ENCODE assay signal across 20 cellular contexts in the genomic region with DNA sequence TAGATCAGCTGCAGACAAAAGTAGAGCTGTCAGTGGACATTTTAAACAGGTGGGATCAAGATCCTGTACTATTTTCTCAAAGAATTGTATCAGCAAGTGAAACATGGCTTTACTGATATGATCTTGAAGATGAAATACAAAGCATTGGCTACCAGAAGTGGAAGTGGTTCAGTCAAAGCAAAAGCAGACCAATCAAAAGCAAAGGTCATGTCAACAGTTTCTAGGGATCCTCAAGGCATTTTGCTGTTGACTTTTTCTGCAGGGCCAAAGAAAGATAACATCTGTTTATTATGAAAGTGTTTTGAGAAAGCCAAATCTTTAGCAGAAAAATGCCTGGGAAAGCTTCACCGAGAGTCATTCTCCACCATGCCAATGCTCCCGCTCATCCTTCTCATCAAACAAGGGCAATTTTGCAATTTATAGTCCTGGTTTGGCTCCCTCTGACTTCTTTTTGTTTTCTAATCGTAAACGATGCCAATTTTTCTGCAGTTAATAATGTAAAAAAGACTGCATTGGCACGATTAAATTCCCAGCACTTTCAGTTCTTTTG.
DNase-seq lines count a peak whose midpoint lies in the region; ATAC-seq, FAIRE-seq and TF ChIP-seq lines count a peak whose summit lies in the region.
"Had no signal": no experiment of that assay in that cellular context is flagged by ENCODE, and none has a peak within 500 bp of the region (broad histone marks: within the 10 kb centered on the region; RNA-seq: fewer than 3 reads in every experiment).

No MANE protein-coding gene starts in this region.

- no peak overlapping the region for H3K14ac ChIP-seq in H1 (ENCODE audit: insufficient read length)

- no peak for ATAC-seq in HepG2
- no peak for ATAC-seq in stimulated activated naive CD8-positive, alpha-beta T cell treated with anti-CD3 and anti-CD28 coated beads, Interleukin-15, Interleukin-2, amounts not matched to agents 100 U/mL and 50 U/mL, for 24 hours
- ATAC-seq: HCT116, K562, PC-3 had no signal

- H3K23ac ChIP-seq in H1 (ENCODE audit: insufficient read length) = no peak overlapping the region

- TF ChIP-seq CTCF in H1 (IDR thresholded peaks at IDR 0.05; ENCODE audit: control extremely low read depth in 1 of 3, insufficient read depth in 1 of 3, low read depth in 1 of 3, low read length in 3 of 3) (no peak), HepG2 (CRISPR knock-in tag; IDR thresholded peaks at IDR 0.05) (no peak), GM10266 (IDR thresholded peaks at IDR 0.05; ENCODE audit: control insufficient read depth, insufficient read depth, low read depth, missing control alignments) (no peak)

- H2BK15ac ChIP-seq in H1 (ENCODE audit: low read length) = no peak overlapping the region

- H4K5ac ChIP-seq in H1 (ENCODE audit: insufficient read length, low read depth, low read length) = no peak overlapping the region

- no peak overlapping the region for H2AK5ac ChIP-seq in H1 (ENCODE audit: low read depth, low read length)

- no peak overlapping the region for H4K8ac ChIP-seq in H1 (ENCODE audit: extremely low read depth, insufficient read depth, low read length)

- H4K91ac ChIP-seq in H1 (replicated peaks; ENCODE audit: insufficient read length, low read length) = no peak overlapping the region

- H3K4me1 ChIP-seq in H1 (replicated peaks in 1 of 4; ENCODE audit: control insufficient read depth in 3 of 4, insufficient read depth in 4 of 4, low read length in 3 of 4) (peaks cover 0 to 3% (median 0%) of the 10 kb centered on the region in 4 experiments; a peak in 1 of 7 replicates), HepG2 (ENCODE audit: insufficient read depth, low read length) (peaks cover 33% of the 10 kb centered on the region)
- H3K4me1 ChIP-seq: BE2C, Caco-2 had no signal

- 0 out of 2 replicates have a peak overlapping the region, but pooled peaks have one; percentile 40 for H2AFZ ChIP-seq in H1 (ENCODE audit: low read length)
- no peak overlapping the region for H2AFZ ChIP-seq in HepG2 (ENCODE audit: low read length)

- H3K79me1 ChIP-seq in H1 (ENCODE audit: low read depth, low read length) = no peaks in the 10 kb centered on the region

- no peak overlapping the region for H3K56ac ChIP-seq in H1 (replicated peaks; ENCODE audit: insufficient read length, low read depth, low read length)

- no peak overlapping the region for H3K4ac ChIP-seq in H1 (replicated peaks; ENCODE audit: insufficient read length, low read depth, low read length)

- H2BK12ac ChIP-seq in H1 (ENCODE audit: low read depth, low read length) = no peak overlapping the region

- H3K27me3 ChIP-seq in H1 (replicated peaks in 1 of 4; ENCODE audit: control insufficient read depth in 3 of 4, extremely low read depth in 1 of 4, insufficient read depth in 3 of 4, low read length in 3 of 4) (no peaks in the 10 kb centered on the region), HepG2 (ENCODE audit: control insufficient read depth in 1 of 2, insufficient read depth in 2 of 2, low read length in 2 of 2) (no peaks in the 10 kb centered on the region)
- H3K27me3 ChIP-seq: BE2C had no signal

- H3K4me3 ChIP-seq in H1 (ENCODE audit: extremely low read depth in 1 of 4, insufficient read depth in 2 of 4, low read depth in 3 of 4, low read length in 4 of 4) (no peak overlapping the region), HepG2 (replicated peaks in 1 of 3; ENCODE audit: insufficient read depth in 1 of 3, low read depth in 2 of 3, low read length in 3 of 3) (no peak overlapping the region)
- H3K4me3 ChIP-seq: K562 had no signal

- H3K4me2 ChIP-seq in H1 (ENCODE audit: insufficient read depth in 1 of 2, low read depth in 2 of 2, low read length in 2 of 2) (no peak overlapping the region), HepG2 (ENCODE audit: low read depth, low read length) (no peak overlapping the region)

- H2BK120ac ChIP-seq in H1 (replicated peaks; ENCODE audit: low read depth, low read length) = no peak overlapping the region

- H2BK5ac ChIP-seq in H1 (ENCODE audit: low read depth, low read length) = no peak overlapping the region

- no peak overlapping the region for H3K18ac ChIP-seq in H1 (ENCODE audit: extremely low read depth, low read length)

- H3K36me3 ChIP-seq in H1 (ENCODE audit: control insufficient read depth in 2 of 4, insufficient read depth in 4 of 4, low read length in 3 of 4) (no peaks in the 10 kb centered on the region), HepG2 (replicated peaks in 1 of 2; ENCODE audit: control insufficient read depth in 1 of 2, insufficient read depth in 2 of 2, low read length in 2 of 2) (no peaks in the 10 kb centered on the region)
- H3K36me3 ChIP-seq: BE2C had no signal

- H3K9me3 ChIP-seq in H1 (ENCODE audit: insufficient read depth in 2 of 2, low read depth in 1 of 2, low read length in 1 of 2) = peaks cover 4 to 6% of the 10 kb centered on the region in 2 experiments; a peak in 3 of 4 replicates
- H3K9me3 ChIP-seq in HepG2 (ENCODE audit: low read length) = no peaks in the 10 kb centered on the region
- H3K9me3 ChIP-seq: BE2C, Caco-2 had no signal

- H3K9ac ChIP-seq in H1 (replicated peaks in 1 of 4; ENCODE audit: extremely low read depth in 1 of 4, low read depth in 3 of 4, low read length in 3 of 4) (no peak overlapping the region), HepG2 (ENCODE audit: insufficient read depth, low read depth, low read length) (no peak overlapping the region)

- TF ChIP-seq RAD21 in H1 (IDR thresholded peaks at IDR 0.05 in 1 of 2, conservative IDR thresholded peaks at IDR 0.05 in 1 of 2; ENCODE audit: low read depth in 2 of 2, low read length in 2 of 2) (no peak), HepG2 (CRISPR knock-in tag; IDR thresholded peaks at IDR 0.05) (no peak)

- FAIRE-seq in H1 (lab: Jason Lieb, UNC) (no peak), HepG2 (lab: Jason Lieb, UNC) (no peak)
- FAIRE-seq: K562 had no signal

- DNase-seq in EH (ENCODE audit: low read depth) = peak; percentile 10
- peak; percentile 64 for DNase-seq in M059J (ENCODE audit: low read depth)
- DNase-seq in H1 (ENCODE audit: low read depth in 1 of 2, low spot score in 2 of 2) = no peak
- DNase-seq in HepG2 (ENCODE audit: low spot score) = no peak
- DNase-seq in NCI-H2107 treated with DMSO at 0.1 percent for 48 hours (lab: John Stamatoyannopoulos, UW; ENCODE audit: unreplicated experiment) = no peak
- DNase-seq in stimulated activated naive CD8-positive, alpha-beta T cell treated with anti-CD3 and anti-CD28 coated beads, Interleukin-15, Interleukin-2, amounts not matched to agents 100 U/mL and 50 U/mL, for 24 hours = no peak
- DNase-seq in NCI-H187 (lab: John Stamatoyannopoulos, UW) = no peak
- DNase-seq in GM10266 (ENCODE audit: extremely low spot score) = no peak
- DNase-seq: BE2C; Caco-2; CD4-positive, CD25-positive, alpha-beta regulatory T cell; MV-4-11; NCI-H187 treated with DMSO at 0.1 percent for 48 hours; NCI-H345; NCI-H526; PC-3; SIG-M5 had no signal

- no TSS peak for BruUV-seq in HepG2 (replicated peaks; lab: Mats Ljungman, UMichigan)

- no peak for TF ChIP-seq POLR2A in H1 (IDR thresholded peaks at IDR 0.05; ENCODE audit: control extremely low read depth in 1 of 2, low read depth in 2 of 2, low read length in 2 of 2)
- no peak for TF ChIP-seq POLR2A in HepG2 (IDR thresholded peaks at IDR 0.05; ENCODE audit: insufficient read depth in 1 of 2, low read depth in 2 of 2, low read length in 2 of 2)

- WGBS in H1 (ENCODE audit: extremely low coverage in 1 of 2, insufficient coverage in 1 of 2, insufficient read length in 1 of 2, insufficient replicate concordance in 2 of 2, low coverage in 1 of 2, low lambda C conversion rate in 2 of 2, missing lambda C conversion rate in 1 of 2), 2 experiments = 95% methylated on average over 5 of the region's 5 CpGs; no CpG with 5 or more reads in 1 of the 2 experiments
- WGBS in HepG2 (ENCODE audit: low lambda C conversion rate) = 75% methylated on average over 5 of the region's 5 CpGs

- in situ Hi-C loops in HepG2 (cut with HindIII; ENCODE audit: extremely low pct_ligation_motif_present, low pct_unique_long_range_greater_than_20kb) = no loop called here

- no peak overlapping the region; the same call in 1 of the 2 replicates for H2BK20ac ChIP-seq in H1 (ENCODE audit: low read length)

- H3K79me2 ChIP-seq in H1 (ENCODE audit: control insufficient read depth in 1 of 2, insufficient read depth in 2 of 2, low read length in 2 of 2) (no peaks in the 10 kb centered on the region), HepG2 (ENCODE audit: insufficient read depth, low read length) (no peaks in the 10 kb centered on the region)

- POLR2A ChIA-PET in H1 (lab: Charles Lee; ENCODE audit: partially characterized antibody) = no interaction called here
- POLR2A ChIA-PET in HepG2 (lab: Yijun Ruan, JAX) = no interaction called here

- H4K20me1 ChIP-seq in H1 (replicated peaks in 1 of 2; ENCODE audit: control insufficient read depth in 1 of 2, insufficient read depth in 2 of 2, low read length in 2 of 2) (no peaks in the 10 kb centered on the region), HepG2 (ENCODE audit: insufficient read depth, low read length) (no peaks in the 10 kb centered on the region)

- CTCF ChIA-PET in H1 (lab: Charles Lee; ENCODE audit: partially characterized antibody) (interaction anchor here (0.6 to 1.6 kb wide), 4 partner anchors 31 to 109 kb away, joined by 4 to 5 read pairs (median 4); no protein-coding TSS in a partner anchor), HepG2 (lab: Yijun Ruan, JAX; ENCODE audit: low intra/inter-chr PET ratio, low total read pairs) (no interaction called here)

- intact Hi-C loops in HepG2 (cut with micrococcal nuclease; ENCODE audit: unreplicated experiment) = no loop called here

- no peaks in the 10 kb centered on the region for H3K23me2 ChIP-seq in H1 (ENCODE audit: low read depth, low read length)

- TF ChIP-seq EP300 in H1 (IDR thresholded peaks at IDR 0.05; ENCODE audit: borderline replicate concordance in 1 of 2, low read depth in 2 of 2, low read length in 2 of 2) = no peak
- TF ChIP-seq EP300 in HepG2 (IDR thresholded peaks at IDR 0.05; ENCODE audit: low read depth in 2 of 2, low read length in 2 of 2) = no peak
- no peak for TF ChIP-seq EP300 in HepG2 (CRISPR knock-in tag; IDR thresholded peaks at IDR 0.05; ENCODE audit: borderline replicate concordance)

- H3K27ac ChIP-seq in H1 (ENCODE audit: low read depth, low read length) (no peak overlapping the region), HepG2 (ENCODE audit: extremely low read length, insufficient read depth, low read length) (no peak overlapping the region)
- H3K27ac ChIP-seq: RWPE1 had no signal

TF ChIP-seq in H1, 55 proteins besides CTCF, POLR2A, EP300 and RAD21 (continues in another document):
- no peak for TF ChIP-seq CBX8 (IDR thresholded peaks at IDR 0.05; ENCODE audit: borderline replicate concordance, low read depth, low read length)
- no peak for TF ChIP-seq SP4 (IDR thresholded peaks at IDR 0.05; ENCODE audit: low read length)
- no peak for TF ChIP-seq RXRA (IDR thresholded peaks at IDR 0.05; ENCODE audit: insufficient read depth, low read depth, low read length)
- TF ChIP-seq BACH1 (IDR thresholded peaks at IDR 0.05; ENCODE audit: low read length) = no peak

TF ChIP-seq in HepG2, 621 proteins besides CTCF, POLR2A, EP300 and RAD21:
- TF ChIP-seq ZNF224 (CRISPR knock-in tag; IDR thresholded peaks at IDR 0.05) = no peak
- TF ChIP-seq RFX5 (IDR thresholded peaks at IDR 0.05; ENCODE audit: low read depth, low read length) = peak; percentile 81

Comparison
In these comparisons a context has a peak if more than half of its experiments do, and no peak if none do; other contexts are left out.
1. DNase-seq: peak in EH (single experiment) and M059J (single experiment); none in H1 (0 of 2), HepG2 (single experiment), NCI-H2107 treated with DMSO at 0.1 percent for 48 hours (single experiment), stimulated activated naive CD8-positive, alpha-beta T cell treated with anti-CD3 and anti-CD28 coated beads, Interleukin-15, Interleukin-2, amounts not matched to agents 100 U/mL and 50 U/mL, for 24 hours (single experiment), NCI-H187 (0 of 2) and GM10266 (single experiment).